9 cellular contexts compared by ENCODE assay signal in genomic region chr1:145287556-145287953, GRCh38. TPM values are rescaled to one million over a fixed set of nuclear protein-coding genes. Genes with fewer than 3 reads are reported as not detected.
A peak's percentile ranks its signal among the peaks of the same experiment; 100 is the strongest.
DNase-seq lines count a peak whose midpoint lies in the region; ATAC-seq and TF ChIP-seq lines count a peak whose summit lies in the region.
"Not testable (repeated sequence)": the region's sequence is repeated elsewhere in the genome, so short reads cannot be mapped to it uniquely, and the experiment has no call there.
"Had no signal": no experiment of that assay in that cellular context is flagged by ENCODE, and none has a peak within 500 bp of the region (broad histone marks: within the 10 kb centered on the region; RNA-seq: fewer than 3 reads in every experiment).

No MANE protein-coding gene starts in this region.

- intact Hi-C loops in activated CD4-positive, alpha-beta T cell treated with anti-CD3 and anti-CD28 coated beads for 36 hours (cut with DNase I, micrococcal nuclease); thyroid gland (cut with DNase I): not testable (repeated sequence)

- 1% methylated on average over 13 of the region's 24 CpGs; no CpG with 5 or more reads in 1 of the 2 donors for WGBS in thyroid gland, 2 donors

- H3K27ac Mint-ChIP-seq in activated CD4-positive, alpha-beta T cell treated with anti-CD3 and anti-CD28 coated beads for 36 hours = peak overlapping the region; percentile 91

- H3K9me3 ChIP-seq in adipocyte (ENCODE audit: control insufficient read depth, low read length); thyroid gland: not testable (repeated sequence)

- not testable (repeated sequence) for H3K27me3 ChIP-seq in adipocyte (replicated peaks; ENCODE audit: control insufficient read depth, insufficient read depth, low read length); thyroid gland

- peak in 1 of 2 donors; percentile 27 for TF ChIP-seq POLR2A in thyroid gland (IDR thresholded peaks at IDR 0.05)

- H3K9me3 Mint-ChIP-seq in activated CD4-positive, alpha-beta T cell treated with anti-CD3 and anti-CD28 coated beads for 36 hours (ENCODE audit: low read depth) = not testable (repeated sequence)

- H3K27me3 Mint-ChIP-seq in activated CD4-positive, alpha-beta T cell treated with anti-CD3 and anti-CD28 coated beads for 36 hours = not testable (repeated sequence)

- H3K4me1 Mint-ChIP-seq in activated CD4-positive, alpha-beta T cell treated with anti-CD3 and anti-CD28 coated beads for 36 hours = not testable (repeated sequence)

- H3K36me3 ChIP-seq in adipocyte (ENCODE audit: control insufficient read depth, insufficient read depth, low read length, severe bottlenecking); thyroid gland: not testable (repeated sequence)

- H3K4me1 ChIP-seq in adipocyte (ENCODE audit: control insufficient read depth, insufficient read depth, low read length); thyroid gland: not testable (repeated sequence)

- H3K4me3 ChIP-seq in adipocyte (ENCODE audit: low read length) = peak overlapping the region; percentile 74
- H3K4me3 ChIP-seq in fibroblast of pulmonary artery (replicated peaks; ENCODE audit: low read depth, low read length) = peak overlapping the region; percentile 45
- peak overlapping the region in 6 of 7 experiments; percentile 20 to 41 (median 28) for H3K4me3 ChIP-seq in skin epidermis
- H3K4me3 ChIP-seq in thyroid gland (replicated peaks in 1 of 3) = peak overlapping the region in 1 of 3 donors; percentile 23

- not testable (repeated sequence) for ATAC-seq in activated CD4-positive, alpha-beta T cell treated with anti-CD3 and anti-CD28 coated beads for 36 hours

- POLR2A ChIA-PET in activated CD4-positive, alpha-beta T cell treated with anti-CD3 and anti-CD28 coated beads for 36 hours (lab: Charles Lee) = not testable (repeated sequence)

- peak; percentile 72 for DNase-seq in EH (ENCODE audit: low read depth)
- peak; percentile 24 for DNase-seq in NCI-H2107 (lab: John Stamatoyannopoulos, UW)
- DNase-seq in activated CD4-positive, alpha-beta T cell treated with anti-CD3 and anti-CD28 coated beads for 36 hours = peak; percentile 88
- DNase-seq in adipocyte (ENCODE audit: low read depth) = peak; percentile 68
- DNase-seq in fibroblast of pulmonary artery (ENCODE audit: low read depth) = peak; percentile 56
- DNase-seq in lung microvascular endothelial cell (ENCODE audit: low read depth in 2 of 2) = peak; percentile 56 to 66
- peak; percentile 66 to 67 for DNase-seq in thyroid gland

- H3K9ac ChIP-seq in adipocyte (ENCODE audit: low read length) = not testable (repeated sequence)

- H3K27ac ChIP-seq in skin epidermis (peak overlapping the region in 2 of 21 experiments; percentile 35 to 37), thyroid gland (peak overlapping the region in 2 of 3 donors; percentile 32 to 53)

- TF ChIP-seq CTCF in fibroblast of pulmonary artery (IDR thresholded peaks at IDR 0.05; ENCODE audit: low read length, missing control alignments) = not testable (repeated sequence)
- peak in 4 of 6 experiments; percentile 23 to 44 (median 32) for TF ChIP-seq CTCF in thyroid gland (IDR thresholded peaks at IDR 0.05)

- peak overlapping the region; percentile 82 for H3K4me3 Mint-ChIP-seq in activated CD4-positive, alpha-beta T cell treated with anti-CD3 and anti-CD28 coated beads for 36 hours

- not testable (repeated sequence) for H3K36me3 Mint-ChIP-seq in activated CD4-positive, alpha-beta T cell treated with anti-CD3 and anti-CD28 coated beads for 36 hours (ENCODE audit: low read depth)

- CTCF ChIA-PET in activated CD4-positive, alpha-beta T cell treated with anti-CD3 and anti-CD28 coated beads for 36 hours (lab: Charles Lee) = not testable (repeated sequence)

RNA-seq across cellular contexts. Expression of gene PPIAL4D, which starts 45.6 kb away (rescaled TPM):
- total RNA-seq in activated CD4-positive, alpha-beta T cell treated with anti-CD3 and anti-CD28 coated beads for 36 hours = not detected
- total RNA-seq in lung microvascular endothelial cell (not detected in 2 replicates), thyroid gland (not detected)
- total RNA-seq: urinary bladder had no signal

Comparison
In these comparisons a context has a peak if more than half of its experiments do, and no peak if none do; other contexts are left out.
1. DNase-seq: peak in every context shown above with its lines; median percentile 88 in activated CD4-positive, alpha-beta T cell treated with anti-CD3 and anti-CD28 coated beads for 36 hours; 72 in EH; 68 in adipocyte; 66 in thyroid gland; 61 in lung microvascular endothelial cell; 56 in fibroblast of pulmonary artery; 24 in NCI-H2107.